In the genomic region with DNA sequence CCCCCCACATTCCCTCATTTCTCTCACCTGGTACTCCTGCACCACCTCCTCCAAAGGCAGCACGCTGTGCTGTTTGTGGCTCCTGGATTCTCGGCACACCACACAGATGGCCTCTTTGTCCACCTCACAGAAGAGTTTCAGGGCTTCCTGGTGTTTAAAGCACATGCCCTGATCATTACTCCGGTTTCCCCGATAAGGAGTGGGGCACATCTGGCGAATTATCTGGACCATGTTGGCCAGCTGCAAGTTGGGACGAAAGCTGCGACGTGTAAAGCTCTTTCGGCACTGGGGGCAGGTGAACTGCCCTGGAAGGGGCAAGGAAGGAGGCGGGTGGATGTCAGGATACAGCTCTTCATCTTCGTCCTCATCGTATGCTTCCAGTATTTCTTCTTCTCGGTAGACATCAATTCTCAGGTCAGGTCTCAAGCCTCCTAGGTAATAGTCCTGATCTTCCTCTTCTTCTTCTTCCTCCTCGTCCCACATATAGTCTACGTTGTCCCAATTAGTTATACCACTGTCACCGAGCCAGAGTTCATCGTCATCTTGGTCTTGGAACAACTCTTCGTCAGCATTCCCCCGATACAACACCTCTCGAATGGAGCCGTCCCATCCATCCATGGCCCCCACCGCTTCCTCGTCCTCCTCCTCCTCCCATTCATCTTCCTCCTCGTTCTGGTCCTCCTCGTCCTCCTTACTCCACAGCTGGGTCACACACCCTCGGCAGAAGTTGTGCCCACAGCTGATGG, we compare ENCODE assay signal across 8 cellular contexts. TPM values are rescaled to one million over a fixed set of nuclear protein-coding genes. Genes with fewer than 3 reads are reported as not detected.
DNase-seq lines count a peak whose midpoint lies in the region; ATAC-seq and TF ChIP-seq lines count a peak whose summit lies in the region.

No MANE protein-coding gene starts in this region.

- no peak overlapping the region for H3K9ac ChIP-seq in HUES48 (ENCODE audit: low read depth, low read length)

- CTCF ChIA-PET in AG04450 (lab: Charles Lee), result no interaction called here

- H3K36me3 ChIP-seq in HUES48 (ENCODE audit: control insufficient read depth, insufficient read depth, low read length) (peaks cover 33% of the 10 kb centered on the region), muscle layer of duodenum (ENCODE audit: control insufficient read depth in 1 of 2, insufficient read depth in 2 of 2, low read length in 2 of 2) (peaks cover 6 to 16% of the 10 kb centered on the region in 2 donors)

- peak overlapping the region; percentile 31 for H3K27ac ChIP-seq in AG04450 (ENCODE audit: low read depth, low read length)
- peak overlapping the region; percentile 93 for H3K27ac ChIP-seq in HUES48 (ENCODE audit: low read depth, low read length)
- peak overlapping the region; percentile 86 for H3K27ac ChIP-seq in caudate nucleus (ENCODE audit: low read depth, low read length)
- peak overlapping the region; percentile 96 for H3K27ac ChIP-seq in muscle layer of duodenum (ENCODE audit: low read length)

- ATAC-seq in HG03469 (IDR thresholded peaks at IDR 0.05; ENCODE audit: unreplicated experiment), result no peak

- TF ChIP-seq CTCF in AG04450 (IDR thresholded peaks at IDR 0.05; ENCODE audit: low read depth, low read length) (no peak), GM10266 (IDR thresholded peaks at IDR 0.05; ENCODE audit: control insufficient read depth, insufficient read depth, low read depth, missing control alignments) (no peak)

- POLR2A ChIA-PET in AG04450 (lab: Yijun Ruan, JAX), result interaction anchor here (0.5 to 2.6 kb wide), 5 partner anchors 10 to 71 kb away, joined by 3 to 14 read pairs (median 7); partner anchors contain the start of gene RACK1

- H3K27me3 ChIP-seq in AG04450 (ENCODE audit: control insufficient read depth, insufficient read depth, low read length), result no peaks in the 10 kb centered on the region
- no peaks in the 10 kb centered on the region for H3K27me3 ChIP-seq in HUES48 (ENCODE audit: control insufficient read depth, insufficient read depth, low read length)
- H3K27me3 ChIP-seq in muscle layer of duodenum (ENCODE audit: low read depth, low read length), result no peaks in the 10 kb centered on the region

- H3K4me1 ChIP-seq in HUES48 (ENCODE audit: control insufficient read depth, insufficient read depth, low read length), result peaks cover 9% of the 10 kb centered on the region
- H3K4me1 ChIP-seq in muscle layer of duodenum (ENCODE audit: control insufficient read depth in 1 of 2, insufficient read depth in 2 of 2, low read length in 2 of 2), result peaks cover 20 to 55% of the 10 kb centered on the region in 2 donors

- H3K4me3 ChIP-seq in AG04450 (ENCODE audit: low read depth, low read length) (peak overlapping the region; percentile 92), HUES48 (ENCODE audit: low read depth, low read length) (peak overlapping the region; percentile 90), muscle layer of duodenum (ENCODE audit: low read depth in 1 of 2, low read length in 2 of 2) (peak overlapping the region; percentile 83 to 88)

- DNase-seq in AG04450 (ENCODE audit: low read depth, low spot score) (no peak), caudate nucleus (lab: John Stamatoyannopoulos, UW) (no peak), GM10266 (ENCODE audit: extremely low spot score) (no peak), NCI-H446 treated with DMSO at 0.1 percent for 48 hours (lab: John Stamatoyannopoulos, UW) (no peak), NCI-H748 (lab: John Stamatoyannopoulos, UW; ENCODE audit: unreplicated experiment) (no peak)

- H3K9me3 ChIP-seq in AG04450 (ENCODE audit: control insufficient read depth, insufficient read depth, low read length), result peaks cover 3% of the 10 kb centered on the region
- no peaks in the 10 kb centered on the region for H3K9me3 ChIP-seq in HUES48 (ENCODE audit: control insufficient read depth, insufficient read depth, low read length)
- H3K9me3 ChIP-seq in muscle layer of duodenum (ENCODE audit: control insufficient read depth in 1 of 2, low read length in 2 of 2), result no peaks in the 10 kb centered on the region

RNA-seq across cellular contexts. Expression of gene TRIM52, which starts 0.8 kb away (rescaled TPM):
- polyA plus RNA-seq in AG04450 (2011; rRNA removed), result 6.2 and 8.7 TPM in 2 replicates
- polyA minus RNA-seq in AG04450 (2011; rRNA and poly(A)+ RNA removed), result 9.6 and 10.3 TPM in 2 replicates

RNA-seq across cellular contexts. Expression of gene RACK1, which starts 16.4 kb away (rescaled TPM):
- polyA plus RNA-seq in AG04450 (2011; rRNA removed), result 4,422 and 6,028 TPM in 2 replicates
- polyA minus RNA-seq in AG04450 (2011; rRNA and poly(A)+ RNA removed), result 6,011 and 8,408 TPM in 2 replicates

RNA-seq across cellular contexts. Expression of gene TRIM41, which starts 37.1 kb away (rescaled TPM):
- polyA plus RNA-seq in AG04450 (2011; rRNA removed), result 11.5 and 12.3 TPM in 2 replicates
- 10.3 and 10.5 TPM in 2 replicates for polyA minus RNA-seq in AG04450 (2011; rRNA and poly(A)+ RNA removed)

RNA-seq across cellular contexts. Expression of gene TRIM7, which starts 55.2 kb away (rescaled TPM):
- polyA plus RNA-seq in AG04450 (2011; rRNA removed), result 0.66 and 1.1 TPM in 2 replicates
- 0.17 and 0.18 TPM in 2 replicates for polyA minus RNA-seq in AG04450 (2011; rRNA and poly(A)+ RNA removed)

Comparison
In these comparisons a context has a peak if more than half of its experiments do, and no peak if none do; other contexts are left out.
1. H3K27ac ChIP-seq: peak in every context shown above with its lines; median percentile 96 in muscle layer of duodenum; 93 in HUES48; 86 in caudate nucleus; 31 in AG04450.